2 cellular contexts compared by ENCODE assay signal in genomic region chr9:2791246-2791645, GRCh38.
A peak's percentile ranks its signal among the peaks of the same experiment; 100 is the strongest.
TF ChIP-seq lines count a peak whose summit lies in the region.

No MANE protein-coding gene starts in this region.

TF ChIP-seq in A549, 52 proteins besides CTCF, POLR2A, EP300 and RAD21:
- TF ChIP-seq RFX5 (IDR thresholded peaks at IDR 0.05) (no peak), JUN (IDR thresholded peaks at IDR 0.05) (0 out of 5 replicates have a peak, but pooled peaks of 1 of the 2 experiments have one; percentile 7), MAFK (IDR thresholded peaks at IDR 0.05; ENCODE audit: partially characterized antibody) (peak; percentile 50)

TF ChIP-seq in K562, 482 proteins besides CTCF, POLR2A, EP300 and RAD21:
- TF ChIP-seq ZBTB26 (CRISPR knock-in tag; IDR thresholded peaks at IDR 0.05) = no peak
- peak; percentile 32; the same call in 1 of the 2 replicates for TF ChIP-seq C11orf30 (IDR thresholded peaks at IDR 0.05; ENCODE audit: low read depth)
- no peak for TF ChIP-seq TCFL5 (CRISPR knock-in tag; conservative IDR thresholded peaks at IDR 0.05)
- TF ChIP-seq PATZ1 (CRISPR knock-in tag; IDR thresholded peaks at IDR 0.05; ENCODE audit: borderline replicate concordance) = no peak
- TF ChIP-seq ARID1B (IDR thresholded peaks at IDR 0.05) = no peak
- TF ChIP-seq MAFF (IDR thresholded peaks at IDR 0.05; ENCODE audit: low read length) = 0 out of 2 replicates have a peak, but pooled peaks have one; percentile 25
- TF ChIP-seq ZNF717 (CRISPR knock-in tag; IDR thresholded peaks at IDR 0.05) = no peak
- TF ChIP-seq ZNF316 (IDR thresholded peaks at IDR 0.05) = peak; percentile 64
TF ChIP-seq in K562: peak in this region for 3.
